In genomic region chr2:70181363-70181956, GRCh38 we compare ENCODE assay signal across 12 cellular contexts. TPM values are rescaled to one million over a fixed set of nuclear protein-coding genes. Genes with fewer than 3 reads are reported as not detected.
DNase-seq lines count a peak whose midpoint lies in the region; ATAC-seq, FAIRE-seq and TF ChIP-seq lines count a peak whose summit lies in the region.
"Had no signal": no experiment of that assay in that cellular context is flagged by ENCODE, and none has a peak within 500 bp of the region (broad histone marks: within the 10 kb centered on the region; RNA-seq: fewer than 3 reads in every experiment).

No MANE protein-coding gene starts in this region.

- H3K4me3 Mint-ChIP-seq in T-helper 2 cell treated with Interferon-gamma antibody and Interleukin-4, amounts not matched to agents 5 μg/mL and 100 μg/mL, for 36 hours: no peak overlapping the region
- H3K4me3 Mint-ChIP-seq: activated naive CD8-positive, alpha-beta T cell treated with anti-CD3 and anti-CD28 coated beads for 36 hours had no signal

- no peaks in the 10 kb centered on the region for H3K9me3 Mint-ChIP-seq in T-helper 2 cell treated with Interferon-gamma antibody and Interleukin-4, amounts not matched to agents 5 μg/mL and 100 μg/mL, for 36 hours
- H3K9me3 Mint-ChIP-seq: activated naive CD8-positive, alpha-beta T cell treated with anti-CD3 and anti-CD28 coated beads for 36 hours had no signal

- no peak overlapping the region for H3K27ac Mint-ChIP-seq in T-helper 2 cell treated with Interferon-gamma antibody and Interleukin-4, amounts not matched to agents 5 μg/mL and 100 μg/mL, for 36 hours
- H3K27ac Mint-ChIP-seq: activated naive CD8-positive, alpha-beta T cell treated with anti-CD3 and anti-CD28 coated beads for 36 hours had no signal

- peaks cover 16% of the 10 kb centered on the region for H3K36me3 Mint-ChIP-seq in T-helper 2 cell treated with Interferon-gamma antibody and Interleukin-4, amounts not matched to agents 5 μg/mL and 100 μg/mL, for 36 hours (ENCODE audit: low read depth)
- H3K36me3 Mint-ChIP-seq: activated naive CD8-positive, alpha-beta T cell treated with anti-CD3 and anti-CD28 coated beads for 36 hours had no signal

- ATAC-seq in GM21423 (IDR thresholded peaks at IDR 0.05; ENCODE audit: unreplicated experiment): peak; percentile 67
- ATAC-seq in HG03196 (IDR thresholded peaks at IDR 0.05; ENCODE audit: unreplicated experiment): peak; percentile 44
- ATAC-seq in esophagus mucosa: peak; percentile 17
- ATAC-seq: activated CD4-positive, CD25-positive, alpha-beta regulatory T cell treated with anti-CD3 and anti-CD28 coated beads, Interleukin-2, amount 50 U/mL, for 24 hours had no signal

- no peaks in the 10 kb centered on the region for H3K27me3 Mint-ChIP-seq in T-helper 2 cell treated with Interferon-gamma antibody and Interleukin-4, amounts not matched to agents 5 μg/mL and 100 μg/mL, for 36 hours (ENCODE audit: low read depth)
- H3K27me3 Mint-ChIP-seq: activated naive CD8-positive, alpha-beta T cell treated with anti-CD3 and anti-CD28 coated beads for 36 hours had no signal

- no peak for FAIRE-seq in GM19239 (lab: Jason Lieb, UNC)

- no peaks in the 10 kb centered on the region for H3K4me1 Mint-ChIP-seq in T-helper 2 cell treated with Interferon-gamma antibody and Interleukin-4, amounts not matched to agents 5 μg/mL and 100 μg/mL, for 36 hours (ENCODE audit: low read depth)

- DNase-seq in GM12864 (ENCODE audit: low read depth) (peak; percentile 86), A172 (ENCODE audit: low spot score) (no peak), G401 (ENCODE audit: low spot score) (no peak), GM19239 (ENCODE audit: insufficient read length, low spot score) (no peak)
- no peak for DNase-seq in T-helper 2 cell treated with Interferon-gamma antibody and Interleukin-4, amounts not matched to agents 5 μg/mL and 100 μg/mL, for 36 hours (ENCODE audit: low spot score)
- DNase-seq: activated naive CD8-positive, alpha-beta T cell treated with anti-CD3 and anti-CD28 coated beads for 36 hours; dorsolateral prefrontal cortex; NCI-H1436 treated with DMSO at 0.1 percent for 48 hours had no signal

- in situ Hi-C loops in G401 (cut with HindIII; ENCODE audit: low sequenced_read_pairs): no loop called here

- no peak for TF ChIP-seq CTCF in GM12864 (IDR thresholded peaks at IDR 0.05; ENCODE audit: low read depth, low read length, missing control alignments)

- H3K4me3 ChIP-seq in GM12864 (ENCODE audit: low read depth, low read length): peak overlapping the region; percentile 47
- H3K4me3 ChIP-seq: dorsolateral prefrontal cortex had no signal

RNA-seq across cellular contexts. Expression of gene C2orf42, which starts 9.4 kb away (rescaled TPM):
- total RNA-seq in esophagus mucosa: 4.9 TPM
- total RNA-seq in A172 (2014; rRNA removed; shearing (Covaris generic)): 13.2 and 15.8 TPM in 2 replicates
- total RNA-seq in G401 (2014; rRNA removed; shearing (Covaris generic)): 5.3 and 6.8 TPM in 2 replicates

Comparison
In these comparisons a context has a peak if more than half of its experiments do, and no peak if none do; other contexts are left out.
1. ATAC-seq: peak in every context shown above with its lines; median percentile 67 in GM21423; 44 in HG03196; 17 in esophagus mucosa.